Comparison of ENCODE assay signal across 32 cellular contexts in genomic region chr10:118430190-118430589, GRCh38.
"Had no signal": no experiment of that assay in that cellular context is flagged by ENCODE, and none has a peak within 500 bp of the region (broad histone marks: within the 10 kb centered on the region; RNA-seq: fewer than 3 reads in every experiment).

No MANE protein-coding gene starts in this region.

- H3K27me3 ChIP-seq: ascending aorta had no signal

- H3K27ac ChIP-seq: ascending aorta, cardiac muscle cell, WERI-Rb-1 had no signal

- H3K9me3 ChIP-seq: ascending aorta had no signal

- ATAC-seq: activated CD4-positive, CD25-positive, alpha-beta regulatory T cell treated with anti-CD3 and anti-CD28 coated beads, Interleukin-2, amount 50 U/mL, for 24 hours; activated CD8-positive, alpha-beta memory T cell treated with anti-CD3 and anti-CD28 coated beads, Interleukin-2, amount 10 ng/mL, durations not matched to agents 7 days and 5 days; activated CD8-positive, alpha-beta T cell treated with anti-CD3 and anti-CD28 coated beads, Interleukin-2, amount 10 ng/mL, durations not matched to agents 7 days and 5 days; activated naive CD8-positive, alpha-beta T cell treated with anti-CD3 and anti-CD28 coated beads, Interleukin-2, amount 50 U/mL, for 24 hours; WTC11 had no signal

- DNase-seq: activated CD4-positive, alpha-beta memory T cell treated with anti-CD3 and anti-CD28 coated beads, Interleukin-2, amount 10 ng/mL, durations not matched to agents 7 days and 5 days; activated CD4-positive, alpha-beta T cell treated with anti-CD3 and anti-CD28 coated beads for 1 hour; activated CD4-positive, alpha-beta T cell treated with anti-CD3 and anti-CD28 coated beads for 4 hours; activated CD4-positive, alpha-beta T cell treated with anti-CD3 and anti-CD28 coated beads, Interleukin-2, amount 10 ng/mL, durations not matched to agents 7 days and 5 days; activated CD4-positive, alpha-beta T cell treated with anti-CD3 and anti-CD28 coated beads, Interleukin-2, amount 50 U/mL, for 48 hours; activated CD4-positive, CD25-positive, alpha-beta regulatory T cell; activated CD8-positive, alpha-beta memory T cell treated with anti-CD3 and anti-CD28 coated beads for 24 hours; activated CD8-positive, alpha-beta memory T cell treated with anti-CD3 and anti-CD28 coated beads, Interleukin-2, amount 10 ng/mL, durations not matched to agents 7 days and 5 days; activated CD8-positive, alpha-beta memory T cell treated with anti-CD3 and anti-CD28 coated beads, Interleukin-2, amount 50 U/mL, for 48 hours; activated CD8-positive, alpha-beta T cell treated with anti-CD3 and anti-CD28 coated beads, Interleukin-2, amount 10 ng/mL, durations not matched to agents 7 days and 5 days; activated effector memory CD4-positive, alpha-beta T cell treated with Interleukin-2 at 50 U/mL for 16 hours; activated gamma-delta T cell; activated naive CD4-positive, alpha-beta T cell treated with anti-CD3 and anti-CD28 coated beads, Interleukin-2, amount 10 ng/mL, durations not matched to agents 7 days and 5 days; activated naive CD4-positive, alpha-beta T cell treated with Interleukin-2 at 50 U/mL for 16 hours; activated naive CD8-positive, alpha-beta T cell treated with anti-CD3 and anti-CD28 coated beads, Interleukin-2, amount 10 ng/mL, durations not matched to agents 7 days and 5 days; activated naive CD8-positive, alpha-beta T cell treated with anti-CD3 and anti-CD28 coated beads, Interleukin-2, amount 50 U/mL, for 24 hours; activated T-cell treated with anti-CD3 and anti-CD28 coated beads, Interleukin-2, amount 50 U/mL, for 24 hours; activated T-cell treated with anti-CD3 and anti-CD28 coated beads, Interleukin-2, amount 50 U/mL, for 48 hours; amygdala; anterior cingulate cortex; caudate nucleus; cerebellar nuclear complex; T-helper 1 cell; T-helper 2 cell; T-helper 9 cell; WERI-Rb-1 had no signal

- H3K4me3 ChIP-seq: ascending aorta, cardiac muscle cell had no signal

- H3K36me3 ChIP-seq: ascending aorta, cardiac muscle cell, WERI-Rb-1 had no signal

- H3K4me1 ChIP-seq: ascending aorta had no signal

- FAIRE-seq: bronchial epithelial cell, TTC549 had no signal
